Comparison of ENCODE assay signal across 10 cellular contexts in the genomic region with DNA sequence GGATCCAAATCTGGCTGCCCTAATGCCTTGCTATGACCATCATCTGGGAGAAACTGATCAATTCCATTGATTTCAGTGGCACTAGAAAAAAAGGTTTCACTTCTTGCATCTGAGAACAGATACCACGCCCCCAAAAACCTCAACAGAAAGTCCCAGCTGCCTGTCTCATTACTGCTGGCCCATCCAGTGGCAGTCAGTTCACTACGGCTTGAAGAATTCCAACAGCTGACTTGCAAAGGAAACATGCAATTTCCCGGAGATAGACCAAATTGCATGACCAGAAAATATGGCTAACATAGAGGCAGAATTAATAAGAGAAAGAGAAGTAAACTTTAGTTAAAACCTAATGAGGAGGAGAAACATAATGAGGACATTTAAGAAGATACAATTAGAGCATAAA. TPM values are rescaled to one million over a fixed set of nuclear protein-coding genes. Genes with fewer than 3 reads are reported as not detected.
DNase-seq lines count a peak whose midpoint lies in the region; ATAC-seq and TF ChIP-seq lines count a peak whose summit lies in the region.
"Had no signal": no experiment of that assay in that cellular context is flagged by ENCODE, and none has a peak within 500 bp of the region (broad histone marks: within the 10 kb centered on the region; RNA-seq: fewer than 3 reads in every experiment).

No MANE protein-coding gene starts in this region.

- peaks cover 3 to 9% (median 5%) of the 10 kb centered on the region in 3 donors for H3K4me1 Mint-ChIP-seq in CD8-positive, alpha-beta memory T cell

- no peak overlapping the region for H3K4me2 ChIP-seq in hepatocyte

- peaks cover 0 to 5% of the 10 kb centered on the region in 2 donors for H3K27me3 Mint-ChIP-seq in CD8-positive, alpha-beta memory T cell

- no peak overlapping the region for H3K4me3 Mint-ChIP-seq in CD8-positive, alpha-beta memory T cell

- WGBS in spleen, 5 donors: 10 to 20% (median 15%) methylated on average over 3 of the region's 3 CpGs
- 72% methylated on average over 3 of the region's 3 CpGs for WGBS in hepatocyte (ENCODE audit: low lambda C conversion rate, missing lambda C conversion rate)

- CTCF ChIA-PET in CD8-positive, alpha-beta memory T cell (lab: Charles Lee): no interaction called here

- no peak overlapping the region for H3K27ac Mint-ChIP-seq in CD8-positive, alpha-beta memory T cell

- intact Hi-C loops in spleen (cut with DNase I; ENCODE audit: low total_unique reads): no loop called here

- H3K4me1 ChIP-seq in spleen (peaks cover 4 to 42% (median 23%) of the 10 kb centered on the region in 6 donors), hepatocyte (ENCODE audit: insufficient read depth) (no peaks in the 10 kb centered on the region)
- H3K4me1 ChIP-seq in CD8-positive, alpha-beta memory T cell (ENCODE audit: insufficient read depth, low read length): no peaks in the 10 kb centered on the region

- H4K20me1 ChIP-seq in hepatocyte (ENCODE audit: insufficient read depth, poor library complexity, severe bottlenecking): no peaks in the 10 kb centered on the region

- no peaks in the 10 kb centered on the region for H3K9me3 ChIP-seq in spleen
- H3K9me3 ChIP-seq in CD8-positive, alpha-beta memory T cell (ENCODE audit: low read length): no peaks in the 10 kb centered on the region
- H3K9me3 ChIP-seq in hepatocyte (ENCODE audit: low read depth): no peaks in the 10 kb centered on the region

- H2AFZ ChIP-seq in hepatocyte: no peak overlapping the region

- POLR2A ChIA-PET in CD8-positive, alpha-beta memory T cell (lab: Charles Lee): no interaction called here

- H3K36me3 Mint-ChIP-seq in CD8-positive, alpha-beta memory T cell: no peaks in the 10 kb centered on the region

- peak; percentile 2 for DNase-seq in NK-92 treated with Interleukin-12 subunit alpha and Interleukin-12 subunit beta, amount 100 ng/mL, for 24 hours (lab: John Stamatoyannopoulos, UW)
- DNase-seq in NK-92 (lab: John Stamatoyannopoulos, UW; ENCODE audit: unreplicated experiment) (no peak), UCSD-AML1 (lab: John Stamatoyannopoulos, UW; ENCODE audit: unreplicated experiment) (peak; percentile 22), spleen (no peak), iPS-NIHi11 (ENCODE audit: low spot score) (no peak), hepatocyte (ENCODE audit: low spot score) (no peak)
- DNase-seq in CD8-positive, alpha-beta memory T cell: no peak

- no peaks in the 10 kb centered on the region for H3K9me3 Mint-ChIP-seq in CD8-positive, alpha-beta memory T cell

- H3K79me2 ChIP-seq in hepatocyte: no peaks in the 10 kb centered on the region

- no peak for TF ChIP-seq POLR2A in spleen (IDR thresholded peaks at IDR 0.05)

- TF ChIP-seq CTCF in spleen (IDR thresholded peaks at IDR 0.05 in 8 of 11, conservative IDR thresholded peaks at IDR 0.05 in 3 of 11) (no peak), hepatocyte (IDR thresholded peaks at IDR 0.05; ENCODE audit: poor library complexity) (no peak)

- no peak overlapping the region for H3K4me3 ChIP-seq in spleen
- no peak overlapping the region for H3K4me3 ChIP-seq in CD8-positive, alpha-beta memory T cell (ENCODE audit: low read length)
- no peak overlapping the region for H3K4me3 ChIP-seq in hepatocyte

- peak; percentile 77 for ATAC-seq in HG02763 (IDR thresholded peaks at IDR 0.05; ENCODE audit: unreplicated experiment)

- H3K36me3 ChIP-seq in spleen (no peaks in the 10 kb centered on the region), hepatocyte (replicated peaks; ENCODE audit: insufficient read depth, low read depth) (no peaks in the 10 kb centered on the region)
- no peaks in the 10 kb centered on the region for H3K36me3 ChIP-seq in CD8-positive, alpha-beta memory T cell (ENCODE audit: insufficient read depth, low read length)

- H3K27ac ChIP-seq in spleen (peak overlapping the region in 6 of 8 donors; percentile 3 to 60 (median 42)), hepatocyte (no peak overlapping the region)
- no peak overlapping the region for H3K27ac ChIP-seq in CD8-positive, alpha-beta memory T cell (ENCODE audit: low read depth, low read length)
- H3K27ac ChIP-seq: 22Rv1, HL-60 had no signal

- H3K9me2 ChIP-seq in hepatocyte (replicated peaks; ENCODE audit: insufficient read depth): no peaks in the 10 kb centered on the region

- H3K27me3 ChIP-seq in spleen (replicated peaks in 1 of 7): no peaks in the 10 kb centered on the region
- no peaks in the 10 kb centered on the region for H3K27me3 ChIP-seq in CD8-positive, alpha-beta memory T cell (ENCODE audit: insufficient read depth, low read length, poor library complexity, severe bottlenecking)
- no peaks in the 10 kb centered on the region for H3K27me3 ChIP-seq in hepatocyte

RNA-seq across cellular contexts. Expression of gene UGCG, which starts 48.6 kb away (rescaled TPM):
- total RNA-seq in spleen: 100 to 1,000 TPM in 3 of 7 donors, 10 to 100 TPM in 4; 62.8 to 178 (median 100.0) TPM
- 10 to 100 TPM; 18.1 to 23.8 (median 20.7) TPM for polyA plus RNA-seq in spleen
- 10 to 100 TPM; 20.4 to 23.2 TPM for total RNA-seq in CD8-positive, alpha-beta memory T cell
- polyA plus RNA-seq in CD8-positive, alpha-beta memory T cell: 13.1 TPM
- total RNA-seq in hepatocyte: 107 and 109 TPM in 2 replicates
- 50.9 and 54.6 TPM in 2 replicates for polyA plus RNA-seq in hepatocyte

Comparison
In these comparisons a context has a peak if more than half of its experiments do, and no peak if none do; other contexts are left out.
1. DNase-seq: peak in NK-92 treated with Interleukin-12 subunit alpha and Interleukin-12 subunit beta, amount 100 ng/mL, for 24 hours (single experiment) and UCSD-AML1 (single experiment); none in NK-92 (single experiment), spleen (single experiment), iPS-NIHi11 (single experiment), CD8-positive, alpha-beta memory T cell (0 of 5) and hepatocyte (single experiment).
2. H3K27ac ChIP-seq: peak in spleen (6 of 8); none in CD8-positive, alpha-beta memory T cell (single experiment) and hepatocyte (single experiment).